Comparison of ENCODE assay signal across 1 cellular context in the genomic region with DNA sequence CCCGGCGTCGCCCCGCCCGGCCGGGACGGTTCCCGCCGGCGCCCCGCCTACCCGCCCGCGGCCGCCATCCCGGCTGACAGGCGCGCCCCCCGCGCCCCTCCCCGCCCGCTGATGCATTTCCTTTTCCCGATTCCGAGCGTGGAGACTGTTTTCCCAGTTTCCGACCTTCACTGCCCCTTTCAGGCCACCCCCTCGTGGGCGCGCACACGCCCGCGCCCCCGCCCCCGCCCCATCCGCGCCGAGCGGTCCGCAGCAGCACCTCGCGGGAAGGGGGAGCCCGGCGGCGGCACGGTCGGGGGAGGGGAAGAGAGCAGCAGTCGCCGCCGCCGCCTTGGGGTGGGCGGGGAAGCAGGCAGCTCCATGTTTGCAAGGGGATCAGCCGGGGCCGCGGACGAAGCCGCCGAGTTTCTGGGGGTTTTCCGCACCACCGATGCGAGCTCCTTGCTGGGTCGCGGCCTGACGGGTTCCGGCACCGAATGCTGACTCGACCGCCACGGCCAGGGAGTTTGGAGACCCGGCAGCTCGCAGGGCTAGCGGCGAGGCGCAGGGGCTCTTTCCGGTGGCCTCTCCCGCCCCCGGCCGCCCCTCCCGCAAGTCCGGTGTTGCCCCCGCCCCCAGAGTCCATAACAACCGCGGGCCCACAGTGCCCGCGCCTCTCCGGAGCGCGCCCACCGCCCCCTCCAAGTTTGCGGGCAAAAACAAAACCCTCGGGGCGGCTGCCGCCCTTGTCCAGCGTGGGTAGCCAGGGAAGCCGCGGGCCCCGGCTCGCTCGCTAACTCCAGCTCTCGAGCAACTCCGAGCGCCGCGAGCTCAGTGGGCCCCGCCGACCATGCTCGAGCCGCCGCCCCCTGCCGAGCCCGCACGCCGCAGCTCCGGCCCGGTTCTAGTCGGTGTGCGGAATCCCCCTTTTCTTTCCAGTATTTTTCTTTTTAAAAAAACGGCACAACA.
TF ChIP-seq lines count a peak whose summit lies in the region.

No MANE protein-coding gene starts in this region.

TF ChIP-seq in GM12878, 131 proteins besides CTCF, POLR2A, EP300 and RAD21 (continued from another document and continues in another):
- TF ChIP-seq, protein P1, sequence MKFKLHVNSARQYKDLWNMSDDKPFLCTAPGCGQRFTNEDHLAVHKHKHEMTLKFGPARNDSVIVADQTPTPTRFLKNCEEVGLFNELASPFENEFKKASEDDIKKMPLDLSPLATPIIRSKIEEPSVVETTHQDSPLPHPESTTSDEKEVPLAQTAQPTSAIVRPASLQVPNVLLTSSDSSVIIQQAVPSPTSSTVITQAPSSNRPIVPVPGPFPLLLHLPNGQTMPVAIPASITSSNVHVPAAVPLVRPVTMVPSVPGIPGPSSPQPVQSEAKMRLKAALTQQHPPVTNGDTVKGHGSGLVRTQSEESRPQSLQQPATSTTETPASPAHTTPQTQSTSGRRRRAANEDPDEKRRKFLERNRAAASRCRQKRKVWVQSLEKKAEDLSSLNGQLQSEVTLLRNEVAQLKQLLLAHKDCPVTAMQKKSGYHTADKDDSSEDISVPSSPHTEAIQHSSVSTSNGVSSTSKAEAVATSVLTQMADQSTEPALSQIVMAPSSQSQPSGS (IDR thresholded peaks at IDR 0.05; ENCODE audit: low read length) = no peak
- TF ChIP-seq CHD4 (IDR thresholded peaks at IDR 0.05) = no peak
- TF ChIP-seq, protein P2, sequence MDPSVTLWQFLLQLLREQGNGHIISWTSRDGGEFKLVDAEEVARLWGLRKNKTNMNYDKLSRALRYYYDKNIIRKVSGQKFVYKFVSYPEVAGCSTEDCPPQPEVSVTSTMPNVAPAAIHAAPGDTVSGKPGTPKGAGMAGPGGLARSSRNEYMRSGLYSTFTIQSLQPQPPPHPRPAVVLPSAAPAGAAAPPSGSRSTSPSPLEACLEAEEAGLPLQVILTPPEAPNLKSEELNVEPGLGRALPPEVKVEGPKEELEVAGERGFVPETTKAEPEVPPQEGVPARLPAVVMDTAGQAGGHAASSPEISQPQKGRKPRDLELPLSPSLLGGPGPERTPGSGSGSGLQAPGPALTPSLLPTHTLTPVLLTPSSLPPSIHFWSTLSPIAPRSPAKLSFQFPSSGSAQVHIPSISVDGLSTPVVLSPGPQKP (IDR thresholded peaks at IDR 0.05; ENCODE audit: low read depth, low read length) = no peak
- TF ChIP-seq ZNF384 (IDR thresholded peaks at IDR 0.05; ENCODE audit: borderline replicate concordance, low read depth, low read length) = no peak
- no peak for TF ChIP-seq FOXK2 (IDR thresholded peaks at IDR 0.05)
- peak; percentile 52 for TF ChIP-seq YY1 (IDR thresholded peaks at IDR 0.05; ENCODE audit: low read depth, low read length)
- TF ChIP-seq, protein P3, sequence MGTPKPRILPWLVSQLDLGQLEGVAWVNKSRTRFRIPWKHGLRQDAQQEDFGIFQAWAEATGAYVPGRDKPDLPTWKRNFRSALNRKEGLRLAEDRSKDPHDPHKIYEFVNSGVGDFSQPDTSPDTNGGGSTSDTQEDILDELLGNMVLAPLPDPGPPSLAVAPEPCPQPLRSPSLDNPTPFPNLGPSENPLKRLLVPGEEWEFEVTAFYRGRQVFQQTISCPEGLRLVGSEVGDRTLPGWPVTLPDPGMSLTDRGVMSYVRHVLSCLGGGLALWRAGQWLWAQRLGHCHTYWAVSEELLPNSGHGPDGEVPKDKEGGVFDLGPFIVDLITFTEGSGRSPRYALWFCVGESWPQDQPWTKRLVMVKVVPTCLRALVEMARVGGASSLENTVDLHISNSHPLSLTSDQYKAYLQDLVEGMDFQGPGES (IDR thresholded peaks at IDR 0.05) = no peak
- TF ChIP-seq MEF2B (IDR thresholded peaks at IDR 0.05; ENCODE audit: partially characterized antibody, poor library complexity, severe bottlenecking) = no peak
- no peak for TF ChIP-seq STAT1 (conservative IDR thresholded peaks at IDR 0.05)
- TF ChIP-seq TAF1 (IDR thresholded peaks at IDR 0.05; ENCODE audit: borderline replicate concordance, low read depth, low read length) = 0 out of 2 replicates have a peak, but pooled peaks have one; percentile 5
- no peak for TF ChIP-seq BRCA1 (IDR thresholded peaks at IDR 0.05; ENCODE audit: low read depth, low read length)
- TF ChIP-seq YBX1 (IDR thresholded peaks at IDR 0.05) = no peak
- TF ChIP-seq CBX5 (IDR thresholded peaks at IDR 0.05; ENCODE audit: low read depth) = no peak
- TF ChIP-seq, protein P4, sequence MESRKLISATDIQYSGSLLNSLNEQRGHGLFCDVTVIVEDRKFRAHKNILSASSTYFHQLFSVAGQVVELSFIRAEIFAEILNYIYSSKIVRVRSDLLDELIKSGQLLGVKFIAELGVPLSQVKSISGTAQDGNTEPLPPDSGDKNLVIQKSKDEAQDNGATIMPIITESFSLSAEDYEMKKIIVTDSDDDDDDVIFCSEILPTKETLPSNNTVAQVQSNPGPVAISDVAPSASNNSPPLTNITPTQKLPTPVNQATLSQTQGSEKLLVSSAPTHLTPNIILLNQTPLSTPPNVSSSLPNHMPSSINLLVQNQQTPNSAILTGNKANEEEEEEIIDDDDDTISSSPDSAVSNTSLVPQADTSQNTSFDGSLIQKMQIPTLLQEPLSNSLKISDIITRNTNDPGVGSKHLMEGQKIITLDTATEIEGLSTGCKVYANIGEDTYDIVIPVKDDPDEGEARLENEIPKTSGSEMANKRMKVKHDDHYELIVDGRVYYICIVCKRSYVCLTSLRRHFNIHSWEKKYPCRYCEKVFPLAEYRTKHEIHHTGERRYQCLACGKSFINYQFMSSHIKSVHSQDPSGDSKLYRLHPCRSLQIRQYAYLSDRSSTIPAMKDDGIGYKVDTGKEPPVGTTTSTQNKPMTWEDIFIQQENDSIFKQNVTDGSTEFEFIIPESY (IDR thresholded peaks at IDR 0.05) = no peak
- no peak for TF ChIP-seq JUND (IDR thresholded peaks at IDR 0.05; ENCODE audit: low read depth, low read length)
- TF ChIP-seq SRF (IDR thresholded peaks at IDR 0.05; ENCODE audit: low read depth in 2 of 2, low read length in 2 of 2) = no peak
- TF ChIP-seq GABPA (IDR thresholded peaks at IDR 0.05; ENCODE audit: low read depth) = no peak
- TF ChIP-seq FOS (IDR thresholded peaks at IDR 0.05; ENCODE audit: borderline replicate concordance, extremely low read depth, insufficient read length) = no peak
- no peak for TF ChIP-seq ZNF217 (IDR thresholded peaks at IDR 0.05)
- TF ChIP-seq, protein P5, sequence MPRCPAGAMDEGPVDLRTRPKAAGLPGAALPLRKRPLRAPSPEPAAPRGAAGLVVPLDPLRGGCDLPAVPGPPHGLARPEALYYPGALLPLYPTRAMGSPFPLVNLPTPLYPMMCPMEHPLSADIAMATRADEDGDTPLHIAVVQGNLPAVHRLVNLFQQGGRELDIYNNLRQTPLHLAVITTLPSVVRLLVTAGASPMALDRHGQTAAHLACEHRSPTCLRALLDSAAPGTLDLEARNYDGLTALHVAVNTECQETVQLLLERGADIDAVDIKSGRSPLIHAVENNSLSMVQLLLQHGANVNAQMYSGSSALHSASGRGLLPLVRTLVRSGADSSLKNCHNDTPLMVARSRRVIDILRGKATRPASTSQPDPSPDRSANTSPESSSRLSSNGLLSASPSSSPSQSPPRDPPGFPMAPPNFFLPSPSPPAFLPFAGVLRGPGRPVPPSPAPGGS (IDR thresholded peaks at IDR 0.05; ENCODE audit: borderline replicate concordance, insufficient read depth, low read depth, low read length, poor library complexity, severe bottlenecking) = peak; percentile 9
- no peak for TF ChIP-seq GATAD2B (conservative IDR thresholded peaks at IDR 0.05; ENCODE audit: low read depth)
- TF ChIP-seq, protein P6, sequence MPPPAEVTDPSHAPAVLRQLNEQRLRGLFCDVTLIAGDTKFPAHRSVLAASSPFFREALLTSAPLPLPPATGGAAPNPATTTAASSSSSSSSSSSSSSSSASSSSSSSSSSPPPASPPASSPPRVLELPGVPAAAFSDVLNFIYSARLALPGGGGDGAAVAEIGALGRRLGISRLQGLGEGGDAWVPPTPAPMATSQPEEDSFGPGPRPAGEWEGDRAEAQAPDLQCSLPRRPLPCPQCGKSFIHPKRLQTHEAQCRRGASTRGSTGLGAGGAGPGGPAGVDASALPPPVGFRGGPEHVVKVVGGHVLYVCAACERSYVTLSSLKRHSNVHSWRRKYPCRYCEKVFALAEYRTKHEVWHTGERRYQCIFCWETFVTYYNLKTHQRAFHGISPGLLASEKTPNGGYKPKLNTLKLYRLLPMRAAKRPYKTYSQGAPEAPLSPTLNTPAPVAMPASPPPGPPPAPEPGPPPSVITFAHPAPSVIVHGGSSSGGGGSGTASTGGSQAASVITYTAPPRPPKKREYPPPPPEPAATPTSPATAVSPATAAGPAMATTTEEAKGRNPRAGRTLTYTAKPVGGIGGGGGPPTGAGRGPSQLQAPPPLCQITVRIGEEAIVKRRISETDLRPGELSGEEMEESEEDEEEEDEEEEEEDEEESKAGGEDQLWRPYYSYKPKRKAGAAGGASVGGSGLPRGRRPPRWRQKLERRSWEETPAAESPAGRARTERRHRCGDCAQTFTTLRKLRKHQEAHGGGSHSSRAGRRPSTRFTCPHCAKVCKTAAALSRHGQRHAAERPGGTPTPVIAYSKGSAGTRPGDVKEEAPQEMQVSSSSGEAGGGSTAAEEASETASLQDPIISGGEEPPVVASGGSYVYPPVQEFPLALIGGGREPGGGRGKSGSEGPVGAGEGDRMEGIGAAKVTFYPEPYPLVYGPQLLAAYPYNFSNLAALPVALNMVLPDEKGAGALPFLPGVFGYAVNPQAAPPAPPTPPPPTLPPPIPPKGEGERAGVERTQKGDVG (CRISPR knock-in tag; IDR thresholded peaks at IDR 0.05) = no peak
- TF ChIP-seq CBFB (IDR thresholded peaks at IDR 0.05; ENCODE audit: low read depth) = no peak
- TF ChIP-seq, protein P7, sequence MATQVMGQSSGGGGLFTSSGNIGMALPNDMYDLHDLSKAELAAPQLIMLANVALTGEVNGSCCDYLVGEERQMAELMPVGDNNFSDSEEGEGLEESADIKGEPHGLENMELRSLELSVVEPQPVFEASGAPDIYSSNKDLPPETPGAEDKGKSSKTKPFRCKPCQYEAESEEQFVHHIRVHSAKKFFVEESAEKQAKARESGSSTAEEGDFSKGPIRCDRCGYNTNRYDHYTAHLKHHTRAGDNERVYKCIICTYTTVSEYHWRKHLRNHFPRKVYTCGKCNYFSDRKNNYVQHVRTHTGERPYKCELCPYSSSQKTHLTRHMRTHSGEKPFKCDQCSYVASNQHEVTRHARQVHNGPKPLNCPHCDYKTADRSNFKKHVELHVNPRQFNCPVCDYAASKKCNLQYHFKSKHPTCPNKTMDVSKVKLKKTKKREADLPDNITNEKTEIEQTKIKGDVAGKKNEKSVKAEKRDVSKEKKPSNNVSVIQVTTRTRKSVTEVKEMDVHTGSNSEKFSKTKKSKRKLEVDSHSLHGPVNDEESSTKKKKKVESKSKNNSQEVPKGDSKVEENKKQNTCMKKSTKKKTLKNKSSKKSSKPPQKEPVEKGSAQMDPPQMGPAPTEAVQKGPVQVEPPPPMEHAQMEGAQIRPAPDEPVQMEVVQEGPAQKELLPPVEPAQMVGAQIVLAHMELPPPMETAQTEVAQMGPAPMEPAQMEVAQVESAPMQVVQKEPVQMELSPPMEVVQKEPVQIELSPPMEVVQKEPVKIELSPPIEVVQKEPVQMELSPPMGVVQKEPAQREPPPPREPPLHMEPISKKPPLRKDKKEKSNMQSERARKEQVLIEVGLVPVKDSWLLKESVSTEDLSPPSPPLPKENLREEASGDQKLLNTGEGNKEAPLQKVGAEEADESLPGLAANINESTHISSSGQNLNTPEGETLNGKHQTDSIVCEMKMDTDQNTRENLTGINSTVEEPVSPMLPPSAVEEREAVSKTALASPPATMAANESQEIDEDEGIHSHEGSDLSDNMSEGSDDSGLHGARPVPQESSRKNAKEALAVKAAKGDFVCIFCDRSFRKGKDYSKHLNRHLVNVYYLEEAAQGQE (IDR thresholded peaks at IDR 0.05; ENCODE audit: low read depth, low read length) = no peak
- no peak for TF ChIP-seq CBX3 (IDR thresholded peaks at IDR 0.05; ENCODE audit: borderline replicate concordance, low read depth)
- TF ChIP-seq NR2F1 (conservative IDR thresholded peaks at IDR 0.05) = 0 out of 2 replicates have a peak, but pooled peaks have one; percentile 16
- no peak for TF ChIP-seq NRF1 (conservative IDR thresholded peaks at IDR 0.05; ENCODE audit: low read depth, low read length)
- no peak for TF ChIP-seq MEF2A (IDR thresholded peaks at IDR 0.05; ENCODE audit: insufficient read depth, low read depth, low read length)
- no peak for TF ChIP-seq RELA (IDR thresholded peaks at IDR 0.05; ENCODE audit: borderline replicate concordance, partially characterized antibody)
- no peak for TF ChIP-seq EED (IDR thresholded peaks at IDR 0.05; ENCODE audit: low read depth)
- TF ChIP-seq NR2C2 (IDR thresholded peaks at IDR 0.05; ENCODE audit: borderline replicate concordance, control insufficient read depth, insufficient read length, low read depth) = no peak
- TF ChIP-seq HCFC1 (IDR thresholded peaks at IDR 0.05; ENCODE audit: low read length) = no peak
- TF ChIP-seq, protein P8, sequence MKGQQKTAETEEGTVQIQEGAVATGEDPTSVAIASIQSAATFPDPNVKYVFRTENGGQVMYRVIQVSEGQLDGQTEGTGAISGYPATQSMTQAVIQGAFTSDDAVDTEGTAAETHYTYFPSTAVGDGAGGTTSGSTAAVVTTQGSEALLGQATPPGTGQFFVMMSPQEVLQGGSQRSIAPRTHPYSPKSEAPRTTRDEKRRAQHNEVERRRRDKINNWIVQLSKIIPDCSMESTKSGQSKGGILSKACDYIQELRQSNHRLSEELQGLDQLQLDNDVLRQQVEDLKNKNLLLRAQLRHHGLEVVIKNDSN (IDR thresholded peaks at IDR 0.05; ENCODE audit: borderline replicate concordance, extremely low read length, insufficient read depth, low read depth, low read length) = no peak
- TF ChIP-seq SP1 (IDR thresholded peaks at IDR 0.05; ENCODE audit: low read depth, low read length) = no peak
- TF ChIP-seq RUNX3 (IDR thresholded peaks at IDR 0.05; ENCODE audit: low read length) = no peak
- no peak for TF ChIP-seq PML (IDR thresholded peaks at IDR 0.05; ENCODE audit: low read length)
- no peak for TF ChIP-seq JUNB (IDR thresholded peaks at IDR 0.05)
- no peak for TF ChIP-seq SMARCA5 (IDR thresholded peaks at IDR 0.05)
- peak; percentile 16; the same call in 1 of the 2 replicates for TF ChIP-seq NR2C1 (IDR thresholded peaks at IDR 0.05)
- no peak for TF ChIP-seq FOXM1 (IDR thresholded peaks at IDR 0.05; ENCODE audit: low read depth, low read length)
- TF ChIP-seq KLF5 (IDR thresholded peaks at IDR 0.05; ENCODE audit: partially characterized antibody) = no peak
